In genomic region chr5:123097483-123097870, GRCh38 we compare ENCODE assay signal across 20 cellular contexts. TPM values are rescaled to one million over a fixed set of nuclear protein-coding genes. Genes with fewer than 3 reads are reported as not detected.
"Had no signal": no experiment of that assay in that cellular context is flagged by ENCODE, and none has a peak within 500 bp of the region (broad histone marks: within the 10 kb centered on the region; RNA-seq: fewer than 3 reads in every experiment).

No MANE protein-coding gene starts in this region.

- ATAC-seq: activated CD8-positive, alpha-beta memory T cell treated with anti-CD3 and anti-CD28 coated beads, Interleukin-2, amount 10 ng/mL, durations not matched to agents 7 days and 5 days; gastroesophageal sphincter; left cardiac atrium; naive thymus-derived CD8-positive, alpha-beta T cell had no signal

- H3K4me3 ChIP-seq: gastroesophageal sphincter, thyroid gland had no signal

- H3K4me3 Mint-ChIP-seq: activated CD4-positive, alpha-beta memory T cell treated with anti-CD3 and anti-CD28 coated beads, Interleukin-2, amount 10 ng/mL, durations not matched to agents 7 days and 5 days; activated CD8-positive, alpha-beta memory T cell treated with anti-CD3 and anti-CD28 coated beads, Interleukin-2, amount 10 ng/mL, durations not matched to agents 7 days and 5 days; activated naive CD8-positive, alpha-beta T cell treated with anti-CD3 and anti-CD28 coated beads, Interleukin-2, amount 10 ng/mL, durations not matched to agents 7 days and 5 days; naive thymus-derived CD8-positive, alpha-beta T cell had no signal

- H3K27ac ChIP-seq: gastroesophageal sphincter, neutrophil, parathyroid adenoma, thyroid gland had no signal

- H3K36me3 Mint-ChIP-seq: activated naive CD8-positive, alpha-beta T cell treated with anti-CD3 and anti-CD28 coated beads, Interleukin-2, amount 10 ng/mL, durations not matched to agents 7 days and 5 days; brain had no signal

- H3K36me3 ChIP-seq: neutrophil, thyroid gland had no signal

- H3K9me3 Mint-ChIP-seq: activated CD4-positive, alpha-beta memory T cell treated with anti-CD3 and anti-CD28 coated beads, Interleukin-2, amount 10 ng/mL, durations not matched to agents 7 days and 5 days had no signal

- H3K27ac Mint-ChIP-seq: activated CD4-positive, alpha-beta memory T cell treated with anti-CD3 and anti-CD28 coated beads, Interleukin-2, amount 10 ng/mL, durations not matched to agents 7 days and 5 days; activated CD8-positive, alpha-beta memory T cell treated with anti-CD3 and anti-CD28 coated beads, Interleukin-2, amount 10 ng/mL, durations not matched to agents 7 days and 5 days; activated naive CD8-positive, alpha-beta T cell treated with anti-CD3 and anti-CD28 coated beads, Interleukin-2, amount 10 ng/mL, durations not matched to agents 7 days and 5 days; naive thymus-derived CD8-positive, alpha-beta T cell had no signal

- DNase-seq: activated CD4-positive, alpha-beta memory T cell treated with anti-CD3 and anti-CD28 coated beads, Interleukin-2, amount 10 ng/mL, durations not matched to agents 7 days and 5 days; activated CD4-positive, alpha-beta T cell treated with anti-CD3 and anti-CD28 coated beads for 48 hours; activated CD4-positive, CD25-positive, alpha-beta regulatory T cell; activated CD8-positive, alpha-beta memory T cell treated with anti-CD3 and anti-CD28 coated beads, Interleukin-2, amount 10 ng/mL, durations not matched to agents 7 days and 5 days; activated naive CD8-positive, alpha-beta T cell treated with anti-CD3 and anti-CD28 coated beads, Interleukin-2, amount 10 ng/mL, durations not matched to agents 7 days and 5 days; amygdala; caudate nucleus; erythroblast; left cardiac atrium; naive thymus-derived CD8-positive, alpha-beta T cell; sigmoid colon; stimulated activated CD8-positive, alpha-beta memory T cell treated with anti-CD3 and anti-CD28 coated beads, Interleukin-4, amount 100 ng/mL, for 48 hours; stimulated activated naive CD4-positive, alpha-beta T cell; T-helper 1 cell; T-helper 9 cell; thyroid gland had no signal

- H3K79me2 ChIP-seq: parathyroid adenoma had no signal

- H3K9me3 ChIP-seq: gastroesophageal sphincter, neutrophil, sigmoid colon, thyroid gland had no signal

- H2AFZ ChIP-seq: parathyroid adenoma had no signal

- H3K9ac ChIP-seq: parathyroid adenoma had no signal

- H3K4me1 ChIP-seq: parathyroid adenoma had no signal

RNA-seq across cellular contexts. Expression of gene PRDM6, which starts 8.4 kb away (rescaled TPM):
- total RNA-seq: activated CD4-positive, alpha-beta memory T cell treated with anti-CD3 and anti-CD28 coated beads, Interleukin-2, amount 10 ng/mL, durations not matched to agents 7 days and 5 days; activated CD8-positive, alpha-beta memory T cell treated with anti-CD3 and anti-CD28 coated beads, Interleukin-2, amount 10 ng/mL, durations not matched to agents 7 days and 5 days; activated naive CD8-positive, alpha-beta T cell treated with anti-CD3 and anti-CD28 coated beads, Interleukin-2, amount 10 ng/mL, durations not matched to agents 7 days and 5 days; naive thymus-derived CD8-positive, alpha-beta T cell had no signal
- polyA plus RNA-seq: naive thymus-derived CD8-positive, alpha-beta T cell had no signal
